ENCODE assay signal across 14 cellular contexts in genomic region chr17:55693244-55694216, GRCh38. TPM values are rescaled to one million over a fixed set of nuclear protein-coding genes. Genes with fewer than 3 reads are reported as not detected.
DNase-seq lines count a peak whose midpoint lies in the region; ATAC-seq and TF ChIP-seq lines count a peak whose summit lies in the region.
"Had no signal": no experiment of that assay in that cellular context is flagged by ENCODE, and none has a peak within 500 bp of the region (broad histone marks: within the 10 kb centered on the region; RNA-seq: fewer than 3 reads in every experiment).

No MANE protein-coding gene starts in this region.

- peak overlapping the region; percentile 83 for H3K27ac ChIP-seq in A673 (ENCODE audit: low read depth, low read length, poor library complexity, severe bottlenecking)

- H3K36me3 Mint-ChIP-seq in activated CD4-positive, alpha-beta memory T cell treated with anti-CD3 and anti-CD28 coated beads, Interleukin-2, amount 10 ng/mL, durations not matched to agents 7 days and 5 days (ENCODE audit: low read depth), result no peaks in the 10 kb centered on the region
- no peaks in the 10 kb centered on the region for H3K36me3 Mint-ChIP-seq in activated T-cell treated with anti-CD3 and anti-CD28 coated beads, Interleukin-2, amount 50 U/mL, for 4 hours (ENCODE audit: insufficient read depth)

- no peaks in the 10 kb centered on the region for H3K4me1 Mint-ChIP-seq in activated CD4-positive, alpha-beta memory T cell treated with anti-CD3 and anti-CD28 coated beads, Interleukin-2, amount 10 ng/mL, durations not matched to agents 7 days and 5 days
- no peaks in the 10 kb centered on the region for H3K4me1 Mint-ChIP-seq in activated T-cell treated with anti-CD3 and anti-CD28 coated beads, Interleukin-2, amount 50 U/mL, for 4 hours (ENCODE audit: low read depth)

- POLR2A ChIA-PET in A673 (lab: Charles Lee; ENCODE audit: low non-redundant PET), result no interaction called here
- POLR2A ChIA-PET in activated CD4-positive, alpha-beta memory T cell treated with anti-CD3 and anti-CD28 coated beads, Interleukin-2, amount 10 ng/mL, durations not matched to agents 7 days and 5 days (lab: Charles Lee), result no interaction called here

- H3K4me3 Mint-ChIP-seq in activated CD4-positive, alpha-beta memory T cell treated with anti-CD3 and anti-CD28 coated beads, Interleukin-2, amount 10 ng/mL, durations not matched to agents 7 days and 5 days, result no peak overlapping the region
- no peak overlapping the region for H3K4me3 Mint-ChIP-seq in activated T-cell treated with anti-CD3 and anti-CD28 coated beads, Interleukin-2, amount 50 U/mL, for 4 hours
- H3K4me3 Mint-ChIP-seq: B cell had no signal

- H3K36me3 ChIP-seq in A673 (ENCODE audit: insufficient read depth, low read length, poor library complexity, severe bottlenecking), result no peaks in the 10 kb centered on the region

- intact Hi-C loops in A673 (cut with micrococcal nuclease; ENCODE audit: unreplicated experiment), result no loop called here
- intact Hi-C loops in posterior cingulate gyrus (cut with DNase I), result no loop called here

- H3K9me3 ChIP-seq in A673 (ENCODE audit: low read depth, low read length, poor library complexity, severe bottlenecking), result no peaks in the 10 kb centered on the region

- H3K4me1 ChIP-seq in A673 (ENCODE audit: insufficient read depth, low read length, poor library complexity, severe bottlenecking), result peaks cover 71% of the 10 kb centered on the region

- CTCF ChIA-PET in A673 (lab: Charles Lee), result no interaction called here
- CTCF ChIA-PET in activated CD4-positive, alpha-beta memory T cell treated with anti-CD3 and anti-CD28 coated beads, Interleukin-2, amount 10 ng/mL, durations not matched to agents 7 days and 5 days (lab: Charles Lee), result no interaction called here

- no peaks in the 10 kb centered on the region for H3K27me3 ChIP-seq in A673 (replicated peaks; ENCODE audit: insufficient read depth, low read depth, low read length, poor library complexity)

- no peaks in the 10 kb centered on the region for H3K9me3 Mint-ChIP-seq in activated CD4-positive, alpha-beta memory T cell treated with anti-CD3 and anti-CD28 coated beads, Interleukin-2, amount 10 ng/mL, durations not matched to agents 7 days and 5 days
- no peaks in the 10 kb centered on the region for H3K9me3 Mint-ChIP-seq in activated T-cell treated with anti-CD3 and anti-CD28 coated beads, Interleukin-2, amount 50 U/mL, for 4 hours

- TF ChIP-seq CTCF in A673 (conservative IDR thresholded peaks at IDR 0.05; ENCODE audit: low read depth, low read length) (no peak), LNCaP clone FGC (IDR thresholded peaks at IDR 0.05; ENCODE audit: control insufficient read depth, extremely low read depth, insufficient read depth) (no peak)

- DNase-seq in A673 (ENCODE audit: low spot score) (peak; percentile 54), LNCaP clone FGC (ENCODE audit: low read depth) (peak; percentile 17), fibroblast of gingiva (ENCODE audit: low read depth) (peak; percentile 91), mucosa of gallbladder (ENCODE audit: low spot score) (peak; percentile 16), posterior cingulate gyrus (no peak), NCI-H1436 (lab: John Stamatoyannopoulos, UW) (no peak)
- DNase-seq in activated CD4-positive, alpha-beta memory T cell treated with anti-CD3 and anti-CD28 coated beads, Interleukin-2, amount 10 ng/mL, durations not matched to agents 7 days and 5 days, result no peak
- DNase-seq in activated T-cell treated with anti-CD3 and anti-CD28 coated beads, Interleukin-2, amount 50 U/mL, for 4 hours, result no peak
- DNase-seq: head of caudate nucleus; Karpas-422; NCI-H524; stimulated activated CD8-positive, alpha-beta memory T cell treated with anti-CD3 and anti-CD28 coated beads, Interleukin-4, amount 100 ng/mL, for 48 hours had no signal

- ATAC-seq in activated T-cell treated with anti-CD3 and anti-CD28 coated beads, Interleukin-2, amount 50 U/mL, for 4 hours, result no peak

- no TSS peak for BruUV-seq in A673 (replicated peaks; lab: Mats Ljungman, UMichigan)

- H3K27me3 Mint-ChIP-seq in activated CD4-positive, alpha-beta memory T cell treated with anti-CD3 and anti-CD28 coated beads, Interleukin-2, amount 10 ng/mL, durations not matched to agents 7 days and 5 days, result peaks cover 20% of the 10 kb centered on the region
- H3K27me3 Mint-ChIP-seq in activated T-cell treated with anti-CD3 and anti-CD28 coated beads, Interleukin-2, amount 50 U/mL, for 4 hours (ENCODE audit: low read depth), result peaks cover 17% of the 10 kb centered on the region

- no peak overlapping the region for H3K27ac Mint-ChIP-seq in activated CD4-positive, alpha-beta memory T cell treated with anti-CD3 and anti-CD28 coated beads, Interleukin-2, amount 10 ng/mL, durations not matched to agents 7 days and 5 days
- H3K27ac Mint-ChIP-seq: B cell had no signal

- H3K4me3 ChIP-seq in A673 (ENCODE audit: low read depth, low read length, poor library complexity, severe bottlenecking), result no peak overlapping the region
- H3K4me3 ChIP-seq in LNCaP clone FGC (ENCODE audit: low read depth, low read length), result no peak overlapping the region
- H3K4me3 ChIP-seq: skin epidermis had no signal

RNA-seq across cellular contexts. Expression of gene TMEM100, which starts 29.1 kb away (rescaled TPM):
- 7.9 and 9.3 TPM in 2 replicates for total RNA-seq in A673 (2021)
- total RNA-seq in mucosa of gallbladder, result 18.2 TPM
- not detected for total RNA-seq in activated CD4-positive, alpha-beta memory T cell treated with anti-CD3 and anti-CD28 coated beads, Interleukin-2, amount 10 ng/mL, durations not matched to agents 7 days and 5 days
- not detected for total RNA-seq in activated T-cell treated with anti-CD3 and anti-CD28 coated beads, Interleukin-2, amount 50 U/mL, for 4 hours
- total RNA-seq: B cell had no signal

RNA-seq across cellular contexts. Expression of gene PCTP, which starts 57.3 kb away (rescaled TPM):
- total RNA-seq in A673 (2021) (6.4 and 9.8 TPM in 2 replicates), mucosa of gallbladder (18.8 TPM)
- total RNA-seq in activated CD4-positive, alpha-beta memory T cell treated with anti-CD3 and anti-CD28 coated beads, Interleukin-2, amount 10 ng/mL, durations not matched to agents 7 days and 5 days, result 1 to 10 TPM; 6.9 to 7.2 TPM
- 1 to 10 TPM; 3.4 to 4.1 (median 3.8) TPM for total RNA-seq in activated T-cell treated with anti-CD3 and anti-CD28 coated beads, Interleukin-2, amount 50 U/mL, for 4 hours

Comparison
In these comparisons a context has a peak if more than half of its experiments do, and no peak if none do; other contexts are left out.
1. DNase-seq: peak in A673 (single experiment), LNCaP clone FGC (single experiment), fibroblast of gingiva (single experiment) and mucosa of gallbladder (single experiment); none in posterior cingulate gyrus (0 of 10), NCI-H1436 (single experiment), activated CD4-positive, alpha-beta memory T cell treated with anti-CD3 and anti-CD28 coated beads, Interleukin-2, amount 10 ng/mL, durations not matched to agents 7 days and 5 days (single experiment) and activated T-cell treated with anti-CD3 and anti-CD28 coated beads, Interleukin-2, amount 50 U/mL, for 4 hours (single experiment).